ENCODE assay signal across 8 cellular contexts in the genomic region with DNA sequence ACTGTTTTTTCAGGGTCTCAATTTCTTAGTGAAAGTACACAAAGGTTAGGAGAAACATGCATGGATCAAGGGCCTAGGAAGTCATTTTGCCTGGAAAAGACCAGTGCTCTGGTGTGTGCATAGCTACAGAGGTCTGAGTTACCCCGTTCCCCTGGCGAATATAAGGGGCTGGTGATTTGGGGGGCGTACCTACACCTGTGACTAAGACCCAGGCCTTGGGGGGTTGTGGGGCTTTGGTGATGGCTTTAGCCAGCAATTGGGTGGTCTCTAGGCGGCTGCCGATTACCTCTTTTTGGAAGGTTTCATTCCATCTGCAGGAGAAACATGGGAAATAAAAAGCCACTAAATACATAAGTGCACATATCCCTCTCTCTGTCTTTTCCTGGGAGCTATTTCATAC. TPM values are rescaled to one million over a fixed set of nuclear protein-coding genes. Genes with fewer than 3 reads are reported as not detected.
A peak's percentile ranks its signal among the peaks of the same experiment; 100 is the strongest.
DNase-seq lines count a peak whose midpoint lies in the region; ATAC-seq and TF ChIP-seq lines count a peak whose summit lies in the region.

No MANE protein-coding gene starts in this region.

- H3K4me3 ChIP-seq in CD8-positive, alpha-beta memory T cell (ENCODE audit: low read length): peak overlapping the region; percentile 96
- H3K4me3 ChIP-seq in PC-3 (ENCODE audit: low read length) (peak overlapping the region; percentile 84), endocrine pancreas (ENCODE audit: control insufficient read depth, insufficient read depth, low read length) (peak overlapping the region; percentile 38)

- H3K9me2 ChIP-seq in PC-3 (replicated peaks; ENCODE audit: low read length): no peaks in the 10 kb centered on the region

- H3K27ac ChIP-seq in CD8-positive, alpha-beta memory T cell (ENCODE audit: low read depth, low read length): peak overlapping the region; percentile 97
- H3K27ac ChIP-seq in PC-3 (ENCODE audit: low read length): peak overlapping the region; percentile 97

- TF ChIP-seq CTCF in PC-3 (conservative IDR thresholded peaks at IDR 0.05; ENCODE audit: low read depth, low read length) (no peak), osteocyte (IDR thresholded peaks at IDR 0.05) (no peak)

- peaks cover 35% of the 10 kb centered on the region for H3K36me3 ChIP-seq in CD8-positive, alpha-beta memory T cell (ENCODE audit: insufficient read depth, low read length)
- peaks cover 18% of the 10 kb centered on the region; the same call in 1 of the 2 replicates for H3K36me3 ChIP-seq in PC-3 (ENCODE audit: low read depth, low read length)
- H3K36me3 ChIP-seq in endocrine pancreas (ENCODE audit: control insufficient read depth, insufficient read depth, low read length): no peaks in the 10 kb centered on the region

- peaks cover 35% of the 10 kb centered on the region for H3K4me1 ChIP-seq in CD8-positive, alpha-beta memory T cell (ENCODE audit: insufficient read depth, low read length)
- peaks cover 11% of the 10 kb centered on the region for H3K4me1 ChIP-seq in PC-3 (ENCODE audit: insufficient read depth, low read length)
- H3K4me1 ChIP-seq in endocrine pancreas (ENCODE audit: control insufficient read depth, insufficient read depth, low read length): peaks cover 5% of the 10 kb centered on the region

- H4K20me1 ChIP-seq in PC-3 (ENCODE audit: low read length): no peaks in the 10 kb centered on the region

- peaks cover 0 to 4% of the 10 kb centered on the region in 2 donors for H3K27me3 Mint-ChIP-seq in CD8-positive, alpha-beta memory T cell
- no peaks in the 10 kb centered on the region for H3K27me3 Mint-ChIP-seq in osteocyte (ENCODE audit: unreplicated experiment)

- H3F3A ChIP-seq in PC-3 (ENCODE audit: low read length, unreplicated experiment): no peaks in the 10 kb centered on the region

- BruUV-seq in PC-3 (replicated peaks; lab: Mats Ljungman, UMichigan): no TSS peak

- no peak for ATAC-seq in PC-3

- H3K4me1 Mint-ChIP-seq in CD8-positive, alpha-beta memory T cell: peaks cover 42 to 64% (median 58%) of the 10 kb centered on the region in 3 donors
- H3K4me1 Mint-ChIP-seq in osteocyte (ENCODE audit: unreplicated experiment): peaks cover 28% of the 10 kb centered on the region

- H3K9me3 Mint-ChIP-seq in CD8-positive, alpha-beta memory T cell: no peaks in the 10 kb centered on the region
- no peaks in the 10 kb centered on the region for H3K9me3 Mint-ChIP-seq in osteocyte (ENCODE audit: unreplicated experiment)

- CTCF ChIA-PET in CD8-positive, alpha-beta memory T cell (lab: Charles Lee): interaction anchor here (1.0 to 22.1 kb wide), 8 partner anchors 10 to 327 kb away, joined by 3 to 486 read pairs (median 4); a partner anchor contains a TSS
- CTCF ChIA-PET in PC-3 (lab: Charles Lee): interaction anchor here (0.6 to 1.8 kb wide), 4 partner anchors 10 to 199 kb away, joined by 3 to 11 read pairs (median 3); a partner anchor contains a TSS

- intact Hi-C loops in PC-3 (cut with micrococcal nuclease): loop anchor here (5.0 kb wide), 1 partner anchor 236 kb away; no protein-coding TSS in a partner anchor

- H2AFZ ChIP-seq in PC-3 (ENCODE audit: low read length): no peak overlapping the region

- H3K9me3 ChIP-seq in CD8-positive, alpha-beta memory T cell (ENCODE audit: low read length): no peaks in the 10 kb centered on the region
- H3K9me3 ChIP-seq in PC-3 (ENCODE audit: low read length) (no peaks in the 10 kb centered on the region), endocrine pancreas (ENCODE audit: control insufficient read depth, low read length) (no peaks in the 10 kb centered on the region)

- POLR2A ChIA-PET in CD8-positive, alpha-beta memory T cell (lab: Charles Lee): interaction anchor here (0.8 to 3.1 kb wide), 6 partner anchors 11 to 246 kb away, joined by 3 to 54 read pairs (median 4); a partner anchor contains a TSS
- POLR2A ChIA-PET in PC-3 (lab: Charles Lee; ENCODE audit: unreplicated experiment): interaction anchor here (0.5 to 0.8 kb wide), 8 partner anchors 8 to 229 kb away, joined by 3 to 7 read pairs (median 4); a partner anchor contains a TSS

- H3K9ac ChIP-seq in PC-3 (ENCODE audit: low read length): peak overlapping the region; percentile 97
- no peak overlapping the region for H3K9ac ChIP-seq in endocrine pancreas (ENCODE audit: control insufficient read depth, insufficient read depth, low read length)

- H3K4me3 Mint-ChIP-seq in CD8-positive, alpha-beta memory T cell: peak overlapping the region; percentile 88 to 99 (median 96)
- peak overlapping the region; percentile 89 for H3K4me3 Mint-ChIP-seq in osteocyte (ENCODE audit: unreplicated experiment)

- H3K27ac Mint-ChIP-seq in CD8-positive, alpha-beta memory T cell: peak overlapping the region; percentile 93 to 99 (median 98)
- H3K27ac Mint-ChIP-seq in osteocyte (ENCODE audit: unreplicated experiment): peak overlapping the region; percentile 100

- peaks cover 28% of the 10 kb centered on the region for H3K79me2 ChIP-seq in PC-3 (ENCODE audit: low read length)

- H3K4me2 ChIP-seq in PC-3 (ENCODE audit: low read length): peak overlapping the region; percentile 97

- H3K27me3 ChIP-seq in CD8-positive, alpha-beta memory T cell (ENCODE audit: insufficient read depth, low read length, poor library complexity, severe bottlenecking): no peaks in the 10 kb centered on the region
- no peaks in the 10 kb centered on the region for H3K27me3 ChIP-seq in PC-3 (ENCODE audit: low read length)
- H3K27me3 ChIP-seq in endocrine pancreas (ENCODE audit: control insufficient read depth, insufficient read depth, low read length): no peaks in the 10 kb centered on the region

- DNase-seq in CD8-positive, alpha-beta memory T cell: no peak
- DNase-seq in PC-3 (no peak), osteocyte (ENCODE audit: extremely low spot score, unreplicated experiment) (no peak), NCI-H2081 treated with DMSO at 0.1 percent for 48 hours (lab: John Stamatoyannopoulos, UW) (no peak), DMS114 treated with DMSO at 0.1 percent for 48 hours (lab: John Stamatoyannopoulos, UW; ENCODE audit: unreplicated experiment) (no peak), DMS 273 (lab: John Stamatoyannopoulos, UW; ENCODE audit: unreplicated experiment) (no peak), HPDE6-E6E7 (ENCODE audit: extremely low spot score) (no peak)

- H3K36me3 Mint-ChIP-seq in CD8-positive, alpha-beta memory T cell: peaks cover 0 to 59% (median 14%) of the 10 kb centered on the region in 3 donors
- peaks cover 32% of the 10 kb centered on the region for H3K36me3 Mint-ChIP-seq in osteocyte (ENCODE audit: unreplicated experiment)

RNA-seq across cellular contexts. Expression of a gene that starts 1.1 kb away (rescaled TPM):
- 10 to 100 TPM; 58.1 to 59.6 TPM for total RNA-seq in CD8-positive, alpha-beta memory T cell
- 67.7 TPM for polyA plus RNA-seq in CD8-positive, alpha-beta memory T cell
- total RNA-seq in PC-3 (2014; rRNA removed): 24.7 and 29.8 TPM in 2 replicates
- total RNA-seq in osteocyte: 53.9 and 54.6 TPM in 2 replicates

RNA-seq across cellular contexts. Expression of a gene that starts 11.7 kb away (rescaled TPM):
- total RNA-seq in CD8-positive, alpha-beta memory T cell: 10 to 100 TPM; 68.8 to 72.3 TPM
- polyA plus RNA-seq in CD8-positive, alpha-beta memory T cell: 21.1 TPM
- total RNA-seq in PC-3 (2014; rRNA removed) (50.9 and 51.6 TPM in 2 replicates), osteocyte (59.9 and 60.9 TPM in 2 replicates)

RNA-seq across cellular contexts. Expression of a gene that starts 12.0 kb away (rescaled TPM):
- total RNA-seq in CD8-positive, alpha-beta memory T cell: 1 to 10 TPM; 7.4 to 7.7 TPM
- polyA plus RNA-seq in CD8-positive, alpha-beta memory T cell: not detected
- total RNA-seq in PC-3 (2014; rRNA removed) (2.9 and 3.4 TPM in 2 replicates), osteocyte (5.5 and 6.1 TPM in 2 replicates)

RNA-seq across cellular contexts. Expression of a gene that starts 42.7 kb away (rescaled TPM):
- under 1 TPM; 0.02 to 0.04 TPM for total RNA-seq in CD8-positive, alpha-beta memory T cell
- not detected for polyA plus RNA-seq in CD8-positive, alpha-beta memory T cell
- 2.7 and 3.1 TPM in 2 replicates for total RNA-seq in PC-3 (2014; rRNA removed)
- 39.6 and 40.2 TPM in 2 replicates for total RNA-seq in osteocyte

Comparison
In these comparisons a context has a peak if more than half of its experiments do, and no peak if none do; other contexts are left out.
1. H3K4me3 ChIP-seq: peak in every context shown above with its lines; median percentile 96 in CD8-positive, alpha-beta memory T cell; 84 in PC-3; 38 in endocrine pancreas.